ENCODE assay signal across 8 cellular contexts in genomic region chr17:51152766-51153209, GRCh38. TPM values are rescaled to one million over a fixed set of nuclear protein-coding genes. Genes with fewer than 3 reads are reported as not detected.
DNase-seq lines count a peak whose midpoint lies in the region; ATAC-seq, FAIRE-seq and TF ChIP-seq lines count a peak whose summit lies in the region.

No MANE protein-coding gene starts in this region.

- no peaks in the 10 kb centered on the region for H3K9me3 ChIP-seq in HepG2 (ENCODE audit: low read length)

- in situ Hi-C loops in HepG2 (cut with HindIII; ENCODE audit: extremely low pct_ligation_motif_present, low pct_unique_long_range_greater_than_20kb) = loop anchor here (5.0 kb wide), 1 partner anchor 150 kb away; no protein-coding TSS in a partner anchor

- peak overlapping the region; percentile 96 for H2AFZ ChIP-seq in HepG2 (ENCODE audit: low read length)

- DNase-seq in DMS153 treated with DMSO at 0.1 percent for 48 hours (lab: John Stamatoyannopoulos, UW; ENCODE audit: unreplicated experiment) (peak; percentile 37), amniotic epithelial cell (ENCODE audit: low read depth) (peak; percentile 16), HepG2 (ENCODE audit: low spot score) (peak; percentile 27), NK-92 (lab: John Stamatoyannopoulos, UW; ENCODE audit: unreplicated experiment) (no peak), HuH-7.5 (ENCODE audit: low spot score) (no peak), middle frontal gyrus (ENCODE audit: extremely low spot score, low spot score) (no peak)
- DNase-seq in stimulated activated CD4-positive, alpha-beta T cell treated with anti-CD3 and anti-CD28 coated beads, Interleukin-2, amount 100 ng/mL, for 24 hours = no peak

- no peak for FAIRE-seq in HepG2 (lab: Jason Lieb, UNC)

- BruUV-seq in HepG2 (replicated peaks; lab: Mats Ljungman, UMichigan) = TSS peak; percentile 99

- no peak for TF ChIP-seq RAD21 in HepG2 (CRISPR knock-in tag; IDR thresholded peaks at IDR 0.05)

- H3K4me2 ChIP-seq in HepG2 (ENCODE audit: low read depth, low read length) = peak overlapping the region; percentile 97

- ATAC-seq in HG03520 (IDR thresholded peaks at IDR 0.05; ENCODE audit: unreplicated experiment) = peak; percentile 1
- ATAC-seq in HepG2 = peak; percentile 16

- TF ChIP-seq EP300 in HepG2 (IDR thresholded peaks at IDR 0.05; ENCODE audit: low read depth in 2 of 2, low read length in 2 of 2) (no peak), HepG2 (CRISPR knock-in tag; IDR thresholded peaks at IDR 0.05; ENCODE audit: borderline replicate concordance) (no peak)

- peaks cover 42% of the 10 kb centered on the region for H3K79me2 ChIP-seq in HepG2 (ENCODE audit: insufficient read depth, low read length)

- no peaks in the 10 kb centered on the region; a peak in 1 of 5 replicates for H3K27me3 ChIP-seq in HepG2 (ENCODE audit: control insufficient read depth in 1 of 2, insufficient read depth in 2 of 2, low read length in 2 of 2)

- 5% methylated on average over 8 of the region's 8 CpGs for WGBS in HepG2 (ENCODE audit: low lambda C conversion rate)

- TF ChIP-seq POLR2A in HepG2 (IDR thresholded peaks at IDR 0.05; ENCODE audit: insufficient read depth in 1 of 2, low read depth in 2 of 2, low read length in 2 of 2) = no peak

- H3K4me1 ChIP-seq in HepG2 (ENCODE audit: insufficient read depth, low read length) = peaks cover 50% of the 10 kb centered on the region

- POLR2A ChIA-PET in HepG2 (lab: Yijun Ruan, JAX) = interaction anchor here (0.6 to 4.1 kb wide), 19 partner anchors 8 to 299 kb away, joined by 3 to 43 read pairs (median 4); partner anchors contain the start of genes NME2, SPAG9 and UTP18

- H3K36me3 ChIP-seq in HepG2 (replicated peaks in 1 of 2; ENCODE audit: control insufficient read depth in 1 of 2, insufficient read depth in 2 of 2, low read length in 2 of 2) = peaks cover 5 to 20% of the 10 kb centered on the region in 2 experiments

- peak overlapping the region; percentile 76 for H3K27ac ChIP-seq in HepG2 (ENCODE audit: extremely low read length, insufficient read depth, low read length)

- CTCF ChIA-PET in HepG2 (lab: Yijun Ruan, JAX; ENCODE audit: low intra/inter-chr PET ratio, low total read pairs) = interaction anchor here (0.8 to 3.3 kb wide), 4 partner anchors 32 to 152 kb away, joined by 3 to 38 read pairs (median 10); partner anchors contain the start of gene SPAG9

- H3K4me3 ChIP-seq in HepG2 (replicated peaks in 1 of 3; ENCODE audit: insufficient read depth in 1 of 3, low read depth in 2 of 3, low read length in 3 of 3) = peak overlapping the region; percentile 55 to 94 (median 73)

- no peaks in the 10 kb centered on the region for H4K20me1 ChIP-seq in HepG2 (ENCODE audit: insufficient read depth, low read length)

- TF ChIP-seq CTCF in HepG2 (CRISPR knock-in tag; IDR thresholded peaks at IDR 0.05) = no peak

- H3K9ac ChIP-seq in HepG2 (ENCODE audit: insufficient read depth, low read depth, low read length) = peak overlapping the region; percentile 88

- intact Hi-C loops in HepG2 (cut with micrococcal nuclease; ENCODE audit: unreplicated experiment) = loop anchor here (1.0 kb wide), 3 partner anchors 30 to 151 kb away; no protein-coding TSS in a partner anchor

TF ChIP-seq in HepG2, 621 proteins besides CTCF, POLR2A, EP300 and RAD21 (continues in another document):
- peak; percentile 19; the same call in 1 of the 2 replicates for TF ChIP-seq ZSCAN30 (CRISPR knock-in tag; IDR thresholded peaks at IDR 0.05)
- 0 out of 2 replicates have a peak, but pooled peaks have one; percentile 2 for TF ChIP-seq ZNF138 (CRISPR knock-in tag; IDR thresholded peaks at IDR 0.05; ENCODE audit: low read depth)
- TF ChIP-seq BORCS8-MEF2B (CRISPR knock-in tag; IDR thresholded peaks at IDR 0.05) = peak; percentile 2; the same call in 1 of the 2 replicates
- TF ChIP-seq CHD4 (IDR thresholded peaks at IDR 0.05; ENCODE audit: borderline replicate concordance, low read length) = peak; percentile 86; the same call in 1 of the 2 replicates

RNA-seq across cellular contexts. Expression of gene NME1, which starts 0.6 kb away (rescaled TPM):
- 516 and 689 TPM in 2 replicates for total RNA-seq in HepG2 (2016; rRNA removed; fragmentation: Illumina TruSeq; extraction: Trizol)
- 170 and 196 TPM in 2 replicates for total RNA-seq in HepG2 (2016; cell fraction: cytosol; rRNA removed; fragmentation: Illumina TruSeq; extraction: Trizol; ENCODE audit: low read depth)
- total RNA-seq in HepG2 (2016; cell fraction: insoluble cytoplasmic fraction; rRNA removed; fragmentation: Illumina TruSeq; extraction: Trizol) = 532 and 791 TPM in 2 replicates
- total RNA-seq in HepG2 (2016; cell fraction: membrane; rRNA removed; fragmentation: Illumina TruSeq; extraction: Trizol) = 214 and 233 TPM in 2 replicates
- 167 and 182 TPM in 2 replicates for total RNA-seq in HepG2 (2016; cell fraction: nucleus; rRNA removed; fragmentation: Illumina TruSeq; extraction: Trizol)
- 195 and 295 TPM in 2 replicates for polyA plus RNA-seq in HepG2 (2011; rRNA removed)
- polyA plus RNA-seq in HepG2 (2011; cell fraction: cytosol; rRNA removed) = 252 and 270 TPM in 2 replicates
- polyA plus RNA-seq in HepG2 (2011; cell fraction: nucleus; rRNA removed) = 48.6 and 52.8 TPM in 2 replicates
- 169 and 175 TPM in 2 replicates for polyA plus RNA-seq in HepG2 (2012)
- 162 and 186 TPM in 2 replicates for polyA plus RNA-seq in HepG2 (2016; cell fraction: cytosol; fragmentation: Illumina TruSeq; extraction: Trizol; ENCODE audit: low read depth)
- polyA plus RNA-seq in HepG2 (2016; cell fraction: insoluble cytoplasmic fraction; fragmentation: Illumina TruSeq; extraction: Trizol; ENCODE audit: low read depth) = 628 and 715 TPM in 2 replicates
- 161 and 191 TPM in 2 replicates for polyA plus RNA-seq in HepG2 (2016; cell fraction: membrane; fragmentation: Illumina TruSeq; extraction: Trizol; ENCODE audit: low read depth)
- 247 and 257 TPM in 2 replicates for polyA plus RNA-seq in HepG2 (2016; cell fraction: nucleus; fragmentation: Illumina TruSeq; extraction: Trizol; ENCODE audit: insufficient read depth, low read depth)
- polyA minus RNA-seq in HepG2 (2011; rRNA and poly(A)+ RNA removed; ENCODE audit: low replicate concordance) = 45.8 and 143 TPM in 2 replicates
- 27.9 and 30.1 TPM in 2 replicates for polyA minus RNA-seq in HepG2 (2011; cell fraction: cytosol; rRNA and poly(A)+ RNA removed)
- polyA minus RNA-seq in HepG2 (2011; cell fraction: nucleus; rRNA and poly(A)+ RNA removed) = 38.6 and 43.3 TPM in 2 replicates

RNA-seq across cellular contexts. Expression of gene NME2, which starts 13.4 kb away (rescaled TPM):
- total RNA-seq in HepG2 (2016; rRNA removed; fragmentation: Illumina TruSeq; extraction: Trizol) = 1,213 and 1,462 TPM in 2 replicates
- 3,248 and 3,475 TPM in 2 replicates for total RNA-seq in HepG2 (2016; cell fraction: cytosol; rRNA removed; fragmentation: Illumina TruSeq; extraction: Trizol; ENCODE audit: low read depth)
- 1,244 and 1,442 TPM in 2 replicates for total RNA-seq in HepG2 (2016; cell fraction: insoluble cytoplasmic fraction; rRNA removed; fragmentation: Illumina TruSeq; extraction: Trizol)
- 1,855 and 2,042 TPM in 2 replicates for total RNA-seq in HepG2 (2016; cell fraction: membrane; rRNA removed; fragmentation: Illumina TruSeq; extraction: Trizol)
- total RNA-seq in HepG2 (2016; cell fraction: nucleus; rRNA removed; fragmentation: Illumina TruSeq; extraction: Trizol) = 411 and 427 TPM in 2 replicates
- 670 and 790 TPM in 2 replicates for polyA plus RNA-seq in HepG2 (2011; rRNA removed)
- 823 and 1,054 TPM in 2 replicates for polyA plus RNA-seq in HepG2 (2011; cell fraction: cytosol; rRNA removed)
- polyA plus RNA-seq in HepG2 (2011; cell fraction: nucleus; rRNA removed) = 217 and 230 TPM in 2 replicates
- polyA plus RNA-seq in HepG2 (2012) = 662 and 954 TPM in 2 replicates
- 3,109 and 3,480 TPM in 2 replicates for polyA plus RNA-seq in HepG2 (2016; cell fraction: cytosol; fragmentation: Illumina TruSeq; extraction: Trizol; ENCODE audit: low read depth)
- 1,218 and 1,270 TPM in 2 replicates for polyA plus RNA-seq in HepG2 (2016; cell fraction: insoluble cytoplasmic fraction; fragmentation: Illumina TruSeq; extraction: Trizol; ENCODE audit: low read depth)
- 1,530 and 1,727 TPM in 2 replicates for polyA plus RNA-seq in HepG2 (2016; cell fraction: membrane; fragmentation: Illumina TruSeq; extraction: Trizol; ENCODE audit: low read depth)
- 589 and 653 TPM in 2 replicates for polyA plus RNA-seq in HepG2 (2016; cell fraction: nucleus; fragmentation: Illumina TruSeq; extraction: Trizol; ENCODE audit: insufficient read depth, low read depth)
- polyA minus RNA-seq in HepG2 (2011; rRNA and poly(A)+ RNA removed; ENCODE audit: low replicate concordance) = 231 and 251 TPM in 2 replicates
- 123 and 148 TPM in 2 replicates for polyA minus RNA-seq in HepG2 (2011; cell fraction: cytosol; rRNA and poly(A)+ RNA removed)
- polyA minus RNA-seq in HepG2 (2011; cell fraction: nucleus; rRNA and poly(A)+ RNA removed) = 67.9 and 74.3 TPM in 2 replicates

RNA-seq across cellular contexts. Expression of gene SPAG9, which starts 32.1 kb away (rescaled TPM):
- 78.6 and 84.0 TPM in 2 replicates for total RNA-seq in HepG2 (2016; rRNA removed; fragmentation: Illumina TruSeq; extraction: Trizol)
- 25.2 and 27.3 TPM in 2 replicates for total RNA-seq in HepG2 (2016; cell fraction: cytosol; rRNA removed; fragmentation: Illumina TruSeq; extraction: Trizol; ENCODE audit: low read depth)
- 75.2 and 83.1 TPM in 2 replicates for total RNA-seq in HepG2 (2016; cell fraction: insoluble cytoplasmic fraction; rRNA removed; fragmentation: Illumina TruSeq; extraction: Trizol)
- total RNA-seq in HepG2 (2016; cell fraction: membrane; rRNA removed; fragmentation: Illumina TruSeq; extraction: Trizol) = 23.1 and 27.9 TPM in 2 replicates
- total RNA-seq in HepG2 (2016; cell fraction: nucleus; rRNA removed; fragmentation: Illumina TruSeq; extraction: Trizol) = 89.8 and 99.0 TPM in 2 replicates
- polyA plus RNA-seq in HepG2 (2011; rRNA removed) = 43.2 and 44.9 TPM in 2 replicates
- 18.3 and 25.5 TPM in 2 replicates for polyA plus RNA-seq in HepG2 (2011; cell fraction: cytosol; rRNA removed)
- polyA plus RNA-seq in HepG2 (2011; cell fraction: nucleus; rRNA removed) = 67.1 and 78.9 TPM in 2 replicates
- 63.1 and 79.2 TPM in 2 replicates for polyA plus RNA-seq in HepG2 (2012)
- polyA plus RNA-seq in HepG2 (2016; cell fraction: cytosol; fragmentation: Illumina TruSeq; extraction: Trizol; ENCODE audit: low read depth) = 1.3 and 1.9 TPM in 2 replicates
- polyA plus RNA-seq in HepG2 (2016; cell fraction: insoluble cytoplasmic fraction; fragmentation: Illumina TruSeq; extraction: Trizol; ENCODE audit: low read depth) = 42.2 and 44.9 TPM in 2 replicates
- 4.0 and 4.4 TPM in 2 replicates for polyA plus RNA-seq in HepG2 (2016; cell fraction: membrane; fragmentation: Illumina TruSeq; extraction: Trizol; ENCODE audit: low read depth)
- polyA plus RNA-seq in HepG2 (2016; cell fraction: nucleus; fragmentation: Illumina TruSeq; extraction: Trizol; ENCODE audit: insufficient read depth, low read depth) = 95.1 and 98.4 TPM in 2 replicates
- polyA minus RNA-seq in HepG2 (2011; rRNA and poly(A)+ RNA removed; ENCODE audit: low replicate concordance) = 77.5 and 113 TPM in 2 replicates
- polyA minus RNA-seq in HepG2 (2011; cell fraction: cytosol; rRNA and poly(A)+ RNA removed) = 61.9 and 76.0 TPM in 2 replicates
- 204 and 233 TPM in 2 replicates for polyA minus RNA-seq in HepG2 (2011; cell fraction: nucleus; rRNA and poly(A)+ RNA removed)

Comparison
In these comparisons a context has a peak if more than half of its experiments do, and no peak if none do; other contexts are left out.
1. DNase-seq: peak in DMS153 treated with DMSO at 0.1 percent for 48 hours (single experiment), amniotic epithelial cell (single experiment) and HepG2 (single experiment); none in stimulated activated CD4-positive, alpha-beta T cell treated with anti-CD3 and anti-CD28 coated beads, Interleukin-2, amount 100 ng/mL, for 24 hours (0 of 2), NK-92 (single experiment), HuH-7.5 (single experiment) and middle frontal gyrus (single experiment).